ENCODE assay signal across 36 cellular contexts in the genomic region with DNA sequence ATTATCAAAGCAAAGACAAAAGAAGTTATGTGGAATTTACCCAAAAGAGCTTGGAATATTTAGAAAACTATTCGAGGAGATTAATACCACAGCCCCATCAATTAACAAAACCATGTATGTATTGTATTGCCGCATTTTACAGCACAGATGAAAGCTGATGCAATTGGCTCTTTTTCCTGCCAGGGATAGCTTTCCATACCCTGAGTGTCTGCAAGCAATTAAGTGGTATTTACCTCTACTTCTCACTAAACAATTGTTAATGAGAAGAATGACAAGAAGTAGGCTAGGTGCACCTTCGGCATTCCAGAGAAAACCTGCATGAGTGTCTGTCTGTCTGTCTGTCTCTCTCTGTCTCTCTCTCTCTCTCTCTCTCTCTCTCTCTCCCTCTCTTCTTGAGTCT.
"Had no signal": no experiment of that assay in that cellular context is flagged by ENCODE, and none has a peak within 500 bp of the region (broad histone marks: within the 10 kb centered on the region; RNA-seq: fewer than 3 reads in every experiment).

No MANE protein-coding gene starts in this region.

- H3K27ac ChIP-seq: adrenal gland, Peyer's patch, SJSA1 had no signal

- H3K4me1 ChIP-seq: adrenal gland, Peyer's patch had no signal

- ATAC-seq: activated CD4-positive, CD25-positive, alpha-beta regulatory T cell treated with anti-CD3 and anti-CD28 coated beads, Interleukin-2, amount 50 U/mL, for 24 hours; activated naive CD4-positive, alpha-beta T cell treated with anti-CD3 and anti-CD28 coated beads, Interleukin-2, amount 50 U/mL, for 72 hours; activated T-cell treated with anti-CD3 and anti-CD28 coated beads, Interleukin-2, amount 50 U/mL, for 4 hours; PC-3 had no signal

- H3K4me1 Mint-ChIP-seq: brain had no signal

- H3K27ac Mint-ChIP-seq: activated CD4-positive, alpha-beta memory T cell treated with anti-CD3 and anti-CD28 coated beads for 36 hours; activated naive CD4-positive, alpha-beta T cell treated with anti-CD3 and anti-CD28 coated beads for 36 hours; activated naive CD4-positive, alpha-beta T cell treated with anti-CD3 and anti-CD28 coated beads, Interleukin-2, amount 50 U/mL, for 72 hours; activated T-helper 1 cell treated with anti-CD3 and anti-CD28 coated beads, Interleukin-12 subunit alpha, Interleukin-12 subunit beta, Interleukin-2, Interleukin-4 antibody, amounts not matched to agents 30 ng/mL and 10 ng/mL and 1 ng/mL, durations not matched to agents 14 hours and 24 hours and 36 hours; brain; T-helper 1 cell treated with Interleukin-12 subunit alpha and Interleukin-12 subunit beta and Interleukin-4 antibody, amounts not matched to agents 30 μg/mL and 1 μg/mL, for 36 hours; T-helper 2 cell treated with Interferon-gamma antibody and Interleukin-4, amounts not matched to agents 5 μg/mL and 100 μg/mL, for 36 hours had no signal

- H3K4me3 Mint-ChIP-seq: activated CD4-positive, alpha-beta memory T cell treated with anti-CD3 and anti-CD28 coated beads for 36 hours; activated naive CD4-positive, alpha-beta T cell treated with anti-CD3 and anti-CD28 coated beads for 36 hours; activated T-cell treated with anti-CD3 and anti-CD28 coated beads, Interleukin-2, amount 50 U/mL, for 4 hours; activated T-helper 1 cell treated with anti-CD3 and anti-CD28 coated beads, Interleukin-12 subunit alpha, Interleukin-12 subunit beta, Interleukin-2, Interleukin-4 antibody, amounts not matched to agents 30 ng/mL and 10 ng/mL and 1 ng/mL, durations not matched to agents 14 hours and 24 hours and 36 hours; brain; T-helper 1 cell treated with Interleukin-12 subunit alpha and Interleukin-12 subunit beta and Interleukin-4 antibody, amounts not matched to agents 30 μg/mL and 1 μg/mL, for 36 hours; T-helper 2 cell treated with Interferon-gamma antibody and Interleukin-4, amounts not matched to agents 5 μg/mL and 100 μg/mL, for 36 hours had no signal

- H3K4me3 ChIP-seq: adrenal gland, MG63, Peyer's patch, SJSA1 had no signal

- H3K4me2 ChIP-seq: SK-N-SH had no signal

- H3K9ac ChIP-seq: SK-N-SH had no signal

- H3K27me3 ChIP-seq: adrenal gland, MG63, Peyer's patch, SJSA1 had no signal

- H3K9me3 Mint-ChIP-seq: activated CD4-positive, alpha-beta memory T cell treated with anti-CD3 and anti-CD28 coated beads for 36 hours; T-helper 1 cell treated with Interleukin-12 subunit alpha and Interleukin-12 subunit beta and Interleukin-4 antibody, amounts not matched to agents 30 μg/mL and 1 μg/mL, for 36 hours; T-helper 2 cell treated with Interferon-gamma antibody and Interleukin-4, amounts not matched to agents 5 μg/mL and 100 μg/mL, for 36 hours had no signal

- H3K27me3 Mint-ChIP-seq: brain had no signal

- DNase-seq: activated CD4-positive, alpha-beta memory T cell treated with anti-CD3 and anti-CD28 coated beads for 36 hours; activated CD4-positive, alpha-beta T cell treated with anti-CD3 and anti-CD28 coated beads for 4 hours; activated CD4-positive, alpha-beta T cell treated with anti-CD3 and anti-CD28 coated beads, Interleukin-2, amount 50 U/mL, for 1 hour; activated CD8-positive, alpha-beta memory T cell treated with anti-CD3 and anti-CD28 coated beads, Interleukin-2, amount 50 U/mL, for 4 hours; activated gamma-delta T cell treated with Interleukin-2 at 50 U/mL for 16 hours; activated naive CD4-positive, alpha-beta T cell treated with anti-CD3 and anti-CD28 coated beads for 36 hours; activated T-cell treated with anti-CD3 and anti-CD28 coated beads for 4 hours; activated T-cell treated with anti-CD3 and anti-CD28 coated beads, Interleukin-2, amount 50 U/mL, for 4 hours; adrenal gland; caudate nucleus; cerebellar nuclear complex; Kasumi-1; MG63; NCI-H1048; NCI-H1105 treated with DMSO at 0.1 percent for 48 hours; NCI-H1436 treated with DMSO at 0.1 percent for 48 hours; NCI-H1694 treated with DMSO at 0.1 percent for 48 hours; NCI-H2029 treated with DMSO at 0.1 percent for 48 hours; NCI-H2107; NCI-H2171; NCI-H510A; NCI-H526; NCI-H748 treated with DMSO at 0.1 percent for 48 hours; NK-92 treated with Interleukin-12 subunit alpha and Interleukin-12 subunit beta, amount 100 ng/mL, for 24 hours; PC-3; Peyer's patch; RPMI8226; SHP77 treated with DMSO at 0.1 percent for 48 hours; SK-N-SH had no signal

- H3K9me3 ChIP-seq: adrenal gland, MG63, Peyer's patch, SJSA1, SK-N-SH had no signal

- H3K36me3 ChIP-seq: adrenal gland, MG63, Peyer's patch, SJSA1 had no signal

- H3K36me3 Mint-ChIP-seq: activated CD4-positive, alpha-beta memory T cell treated with anti-CD3 and anti-CD28 coated beads for 36 hours; activated naive CD4-positive, alpha-beta T cell treated with anti-CD3 and anti-CD28 coated beads, Interleukin-2, amount 50 U/mL, for 72 hours; brain had no signal
